ENCODE assay signal across 10 cellular contexts in the genomic region with DNA sequence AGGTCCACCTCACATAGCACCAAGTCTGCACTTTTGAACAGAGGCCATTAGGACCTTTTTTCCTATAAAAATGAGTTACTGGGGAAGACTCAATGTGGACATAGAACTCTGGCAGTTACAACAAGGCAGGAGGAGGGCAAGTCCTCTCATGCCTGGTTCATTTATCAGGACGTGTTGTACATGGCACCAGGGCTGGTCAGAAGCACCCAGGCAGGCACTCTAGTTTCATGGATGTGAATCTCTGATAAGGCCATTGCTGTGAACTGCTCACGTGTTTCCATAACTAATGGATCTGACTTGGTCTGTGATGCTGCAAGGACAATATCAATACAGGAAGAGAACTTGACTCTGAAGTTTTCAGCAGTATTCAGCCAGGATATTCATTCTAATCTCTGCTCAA. TPM values are rescaled to one million over a fixed set of nuclear protein-coding genes. Genes with fewer than 3 reads are reported as not detected.
DNase-seq lines count a peak whose midpoint lies in the region; ATAC-seq, FAIRE-seq and TF ChIP-seq lines count a peak whose summit lies in the region.
"Had no signal": no experiment of that assay in that cellular context is flagged by ENCODE, and none has a peak within 500 bp of the region (broad histone marks: within the 10 kb centered on the region; RNA-seq: fewer than 3 reads in every experiment).

No MANE protein-coding gene starts in this region.

- H3K27me3 ChIP-seq in ACC112 (ENCODE audit: insufficient read depth, low read length) (no peaks in the 10 kb centered on the region), lung (ENCODE audit: control insufficient read depth, insufficient read depth) (no peaks in the 10 kb centered on the region)

- H3K4me3 Mint-ChIP-seq in activated naive CD8-positive, alpha-beta T cell treated with anti-CD3 and anti-CD28 coated beads for 36 hours, result peak overlapping the region; percentile 58

- H3K27ac ChIP-seq in ACC112 (ENCODE audit: low read depth, low read length) (peak overlapping the region; percentile 57; the same call in 1 of the 2 replicates), lung (ENCODE audit: low read depth in 1 of 2, low read length in 1 of 2) (peak overlapping the region; percentile 89 to 94)

- H3K4me1 Mint-ChIP-seq in activated naive CD8-positive, alpha-beta T cell treated with anti-CD3 and anti-CD28 coated beads for 36 hours, result peaks cover 77% of the 10 kb centered on the region

- ATAC-seq in GM19324 (IDR thresholded peaks at IDR 0.05; ENCODE audit: low FRiP score, unreplicated experiment), result peak; percentile 2
- no peak for ATAC-seq in lung (ENCODE audit: insufficient read depth, low FRiP score)

- H3K27ac Mint-ChIP-seq in activated naive CD8-positive, alpha-beta T cell treated with anti-CD3 and anti-CD28 coated beads for 36 hours, result peak overlapping the region; percentile 82

- whole genome bisulfite sequencing in lung, 2 donors, result 66 to 79% methylated on average over 2 of the region's 2 CpGs

- H3K79me2 ChIP-seq in ACC112 (ENCODE audit: control insufficient read depth, insufficient read depth, low read length, unreplicated experiment), result peaks cover 96% of the 10 kb centered on the region

- no peak for DNase-seq in activated naive CD8-positive, alpha-beta T cell treated with anti-CD3 and anti-CD28 coated beads for 36 hours
- DNase-seq in lung (ENCODE audit: low spot score), result no peak
- DNase-seq in NCI-H1048 (lab: John Stamatoyannopoulos, UW), result no peak
- DNase-seq in NCI-H2227 treated with DMSO at 0.1 percent for 48 hours (lab: John Stamatoyannopoulos, UW), result no peak
- no peak for DNase-seq in frontal cortex (ENCODE audit: low spot score in 2 of 2)
- DNase-seq in stimulated activated CD4-positive, alpha-beta T cell treated with anti-CD3 and anti-CD28 coated beads, Interleukin-4, amount 100 ng/mL, for 4 hours, result no peak
- DNase-seq: activated CD4-positive, CD25-positive, alpha-beta regulatory T cell treated with anti-CD3 and anti-CD28 coated beads, Interleukin-2, amount 50 U/mL, for 72 hours had no signal

- peaks cover 4% of the 10 kb centered on the region for H3K9me3 Mint-ChIP-seq in activated naive CD8-positive, alpha-beta T cell treated with anti-CD3 and anti-CD28 coated beads for 36 hours

- no peaks in the 10 kb centered on the region for H3K9me3 ChIP-seq in lung (ENCODE audit: control insufficient read depth in 2 of 2, insufficient read depth in 1 of 2, low read length in 1 of 2)
- H3K9me3 ChIP-seq: HAP-1 had no signal

- peaks cover 90% of the 10 kb centered on the region for H3K4me1 ChIP-seq in ACC112 (ENCODE audit: control insufficient read depth, insufficient read depth, low read length, unreplicated experiment)
- H3K4me1 ChIP-seq in lung (ENCODE audit: control insufficient read depth in 2 of 2, insufficient read depth in 2 of 2, low read length in 2 of 2), result peaks cover 42 to 57% of the 10 kb centered on the region in 2 donors

- no peak overlapping the region for H3K4me3 ChIP-seq in ACC112 (ENCODE audit: low read depth, low read length)
- H3K4me3 ChIP-seq in lung, result no peak overlapping the region
- H3K4me3 ChIP-seq: HAP-1 had no signal

- no peak for FAIRE-seq in frontal cortex (lab: Jason Lieb, UNC)

- peaks cover 23% of the 10 kb centered on the region; the same call in 1 of the 2 replicates for H3K36me3 ChIP-seq in ACC112 (ENCODE audit: insufficient read depth, low read length)
- peaks cover 0 to 2% of the 10 kb centered on the region in 2 donors for H3K36me3 ChIP-seq in lung (ENCODE audit: control insufficient read depth in 2 of 2, insufficient read depth in 2 of 2, low read length in 2 of 2)
- H3K36me3 ChIP-seq: HAP-1 had no signal

- no peak for TF ChIP-seq CTCF in lung (IDR thresholded peaks at IDR 0.05; ENCODE audit: control extremely low read depth, extremely low read depth)

- no peak overlapping the region for H2AFZ ChIP-seq in ACC112 (ENCODE audit: low read length, unreplicated experiment)

- peaks cover 48% of the 10 kb centered on the region for H3K36me3 Mint-ChIP-seq in activated naive CD8-positive, alpha-beta T cell treated with anti-CD3 and anti-CD28 coated beads for 36 hours

- no peaks in the 10 kb centered on the region for H3K27me3 Mint-ChIP-seq in activated naive CD8-positive, alpha-beta T cell treated with anti-CD3 and anti-CD28 coated beads for 36 hours

RNA-seq across cellular contexts. Expression of a gene that starts 16.0 kb away (rescaled TPM):
- total RNA-seq in activated naive CD8-positive, alpha-beta T cell treated with anti-CD3 and anti-CD28 coated beads for 36 hours, result 10 to 100 TPM; 18.6 to 22.2 TPM
- 10 to 100 TPM; 38.7 to 59.0 TPM for total RNA-seq in lung
- polyA plus RNA-seq in lung, result 10 to 100 TPM; 22.9 to 37.4 TPM
- total RNA-seq in frontal cortex, result 22.4 TPM
